ENCODE assay signal across 24 cellular contexts in genomic region chr14:94631536-94632304, GRCh38. TPM values are rescaled to one million over a fixed set of nuclear protein-coding genes. Genes with fewer than 3 reads are reported as not detected.
"Had no signal": no experiment of that assay in that cellular context is flagged by ENCODE, and none has a peak within 500 bp of the region (broad histone marks: within the 10 kb centered on the region; RNA-seq: fewer than 3 reads in every experiment).

No MANE protein-coding gene starts in this region.

- H3K4me3 Mint-ChIP-seq: IgD-negative memory B cell had no signal

- H3K27ac ChIP-seq: KMS-11, SJCRH30 had no signal

- DNase-seq: Kasumi-1, MM.1S, NCI-H1105, NCI-H1417 treated with DMSO at 0.1 percent for 48 hours, NCI-H146, NCI-H1694 treated with DMSO at 0.1 percent for 48 hours, NCI-H1930, NCI-H2081, NCI-H2107, NCI-H226, NCI-H446, NCI-H510A, NCI-H524 treated with DMSO at 0.1 percent for 48 hours, NCI-H69, NCI-H774, RPMI8226, SHP77, SJCRH30 had no signal

- H3K4me1 ChIP-seq: SJCRH30 had no signal

- H3K36me3 Mint-ChIP-seq: IgD-negative memory B cell had no signal

- H3K27me3 ChIP-seq: SJCRH30 had no signal

- H3K9ac ChIP-seq: KMS-11 had no signal

- H3K4me1 Mint-ChIP-seq: IgD-negative memory B cell had no signal

- H3K4me3 ChIP-seq: K562, SJCRH30 had no signal

- H3K4me2 ChIP-seq: KMS-11 had no signal

- FAIRE-seq: K562, RCC 7860 had no signal

- H3K27ac Mint-ChIP-seq: IgD-negative memory B cell had no signal

- H3K9me3 ChIP-seq: SJCRH30 had no signal

- H3K27me3 Mint-ChIP-seq: IgD-negative memory B cell had no signal

- ATAC-seq: K562, SK-N-SH treated with all-trans-retinoic acid at 6 μM for 48 hours had no signal

- H3K36me3 ChIP-seq: SJCRH30 had no signal

RNA-seq across cellular contexts. Expression of gene SERPINA3, which starts 19.5 kb away (rescaled TPM):
- total RNA-seq: HT1080, SJCRH30 had no signal
- polyA plus RNA-seq: IgD-negative memory B cell, K562 had no signal

RNA-seq across cellular contexts. Expression of gene SERPINA5, which starts 50.5 kb away (rescaled TPM):
- total RNA-seq: HT1080 had no signal
- polyA plus RNA-seq: IgD-negative memory B cell, K562 had no signal
